20 cellular contexts compared by ENCODE assay signal in the genomic region with DNA sequence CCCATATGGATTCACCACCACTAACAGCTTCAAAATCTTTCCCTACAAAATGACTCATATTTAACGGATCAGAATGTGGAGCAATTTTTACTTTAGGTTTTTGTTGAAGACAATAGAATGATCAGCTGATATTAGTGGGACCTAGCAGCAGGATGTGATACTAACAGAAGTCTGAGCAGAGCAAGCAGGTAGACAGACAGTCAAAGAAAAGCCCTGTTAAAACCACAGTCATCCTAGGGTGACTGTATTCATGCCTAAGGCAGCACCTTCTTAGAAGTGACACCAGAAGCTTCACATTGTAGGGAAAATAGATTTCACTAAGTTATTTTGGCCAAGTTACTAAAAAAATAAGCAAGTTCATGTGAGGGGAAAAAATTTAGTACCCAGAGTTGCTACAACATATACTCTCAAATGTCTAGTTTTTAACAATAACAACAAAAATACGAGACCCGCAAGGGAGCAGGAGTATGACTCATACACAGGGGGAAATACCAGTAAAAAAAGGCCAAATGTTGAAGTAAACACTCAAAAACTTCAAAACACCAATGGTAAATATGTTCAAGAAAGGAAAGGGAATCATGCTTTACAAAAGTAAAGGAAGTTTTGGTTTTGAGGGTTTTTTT.
"Had no signal": no experiment of that assay in that cellular context is flagged by ENCODE, and none has a peak within 500 bp of the region (broad histone marks: within the 10 kb centered on the region; RNA-seq: fewer than 3 reads in every experiment).

No MANE protein-coding gene starts in this region.

- FAIRE-seq: frontal cortex, kidney had no signal

- H3K4me1 Mint-ChIP-seq: naive thymus-derived CD4-positive, alpha-beta T cell had no signal

- H3K9me3 ChIP-seq: left ventricle myocardium inferior, ovary, psoas muscle, testis, upper lobe of right lung had no signal

- H3K27ac Mint-ChIP-seq: activated naive CD4-positive, alpha-beta T cell treated with anti-CD3 and anti-CD28 coated beads, Interleukin-2, amount 50 U/mL, for 72 hours; naive thymus-derived CD4-positive, alpha-beta T cell had no signal

- DNase-seq: activated CD4-positive, alpha-beta T cell treated with anti-CD3 and anti-CD28 coated beads for 1 hour; activated gamma-delta T cell; kidney; left ventricle myocardium inferior; naive thymus-derived CD4-positive, alpha-beta T cell; ovary; psoas muscle; stimulated activated CD4-positive, alpha-beta T cell treated with anti-CD3 and anti-CD28 coated beads, Interleukin-15, amount 100 ng/mL, for 24 hours; stimulated activated CD4-positive, alpha-beta T cell treated with anti-CD3 and anti-CD28 coated beads, Interleukin-2, amount 100 ng/mL, for 48 hours; SW 1271; T-helper 2 cell; upper lobe of right lung; WERI-Rb-1 had no signal

- H3K4me1 ChIP-seq: psoas muscle, testis, upper lobe of right lung had no signal

- H3K27me3 ChIP-seq: cardiac muscle cell, ovary, testis, upper lobe of right lung had no signal

- H3K36me3 ChIP-seq: cardiac muscle cell, left ventricle myocardium inferior, ovary, upper lobe of right lung, WERI-Rb-1 had no signal

- H3K4me3 ChIP-seq: cardiac muscle cell, left ventricle myocardium inferior, ovary, psoas muscle, skin epidermis, testis, upper lobe of right lung had no signal

- ATAC-seq: activated naive CD4-positive, alpha-beta T cell treated with anti-CD3 and anti-CD28 coated beads, Interleukin-2, amount 50 U/mL, for 72 hours; naive thymus-derived CD4-positive, alpha-beta T cell; psoas muscle; right cardiac atrium; upper lobe of right lung had no signal

- H3K27me3 Mint-ChIP-seq: naive thymus-derived CD4-positive, alpha-beta T cell had no signal

- H3K4me3 Mint-ChIP-seq: naive thymus-derived CD4-positive, alpha-beta T cell had no signal

- H3K27ac ChIP-seq: cardiac muscle cell, epithelial cell of prostate, left ventricle myocardium inferior, ovary, psoas muscle, skin epidermis, testis, upper lobe of right lung, WERI-Rb-1 had no signal
